21 cellular contexts compared by ENCODE assay signal in genomic region chr5:178241688-178242231, GRCh38. TPM values are rescaled to one million over a fixed set of nuclear protein-coding genes. Genes with fewer than 3 reads are reported as not detected.
DNase-seq lines count a peak whose midpoint lies in the region; ATAC-seq and TF ChIP-seq lines count a peak whose summit lies in the region.
"Had no signal": no experiment of that assay in that cellular context is flagged by ENCODE, and none has a peak within 500 bp of the region (broad histone marks: within the 10 kb centered on the region; RNA-seq: fewer than 3 reads in every experiment).

No MANE protein-coding gene starts in this region.

- no peaks in the 10 kb centered on the region for H3K36me3 Mint-ChIP-seq in activated naive CD4-positive, alpha-beta T cell treated with anti-CD3 and anti-CD28 coated beads, Interleukin-2, amount 10 ng/mL, durations not matched to agents 7 days and 5 days
- H3K36me3 Mint-ChIP-seq in T-helper 17 cell (ENCODE audit: low read depth), result no peaks in the 10 kb centered on the region
- peaks cover 0 to 1% of the 10 kb centered on the region in 2 donors for H3K36me3 Mint-ChIP-seq in stimulated activated naive B cell treated with anti-CD40 and anti-IgM and Interleukin-4, amounts not matched to agents 10 μg/mL and 1 μg/mL and 100 μg/mL, for 72 hours
- H3K36me3 Mint-ChIP-seq in type B pancreatic cell, result no peaks in the 10 kb centered on the region
- H3K36me3 Mint-ChIP-seq in CD4-positive, alpha-beta memory T cell, result no peaks in the 10 kb centered on the region

- POLR2A ChIA-PET in CD4-positive, alpha-beta memory T cell (lab: Charles Lee; ENCODE audit: partially characterized antibody), result no interaction called here

- H3K9me3 ChIP-seq in T-helper 17 cell (ENCODE audit: control insufficient read depth, low read length, poor library complexity, severe bottlenecking), result no peaks in the 10 kb centered on the region
- H3K9me3 ChIP-seq in CD4-positive, alpha-beta memory T cell (ENCODE audit: control insufficient read depth in 1 of 2, low read length in 2 of 2), result no peaks in the 10 kb centered on the region
- H3K9me3 ChIP-seq: thoracic aorta had no signal

- ATAC-seq in T-helper 17 cell, result peak; percentile 12
- peak in 1 of 2 donors; percentile 4 for ATAC-seq in stimulated activated naive B cell treated with anti-CD40 and anti-IgM and Interleukin-4, amounts not matched to agents 10 μg/mL and 1 μg/mL and 100 μg/mL, for 72 hours (replicated peaks)
- ATAC-seq in HG02970 (IDR thresholded peaks at IDR 0.05; ENCODE audit: low FRiP score, unreplicated experiment), result no peak
- ATAC-seq: GM23338 had no signal

- no peak for TF ChIP-seq CTCF in type B pancreatic cell (conservative IDR thresholded peaks at IDR 0.05)

- peaks cover 3% of the 10 kb centered on the region for H3K27me3 Mint-ChIP-seq in activated naive CD4-positive, alpha-beta T cell treated with anti-CD3 and anti-CD28 coated beads, Interleukin-2, amount 10 ng/mL, durations not matched to agents 7 days and 5 days
- H3K27me3 Mint-ChIP-seq in T-helper 17 cell (no peaks in the 10 kb centered on the region), type B pancreatic cell (peaks cover 3% of the 10 kb centered on the region)
- H3K27me3 Mint-ChIP-seq in stimulated activated naive B cell treated with anti-CD40 and anti-IgM and Interleukin-4, amounts not matched to agents 10 μg/mL and 1 μg/mL and 100 μg/mL, for 72 hours, result no peaks in the 10 kb centered on the region
- no peaks in the 10 kb centered on the region for H3K27me3 Mint-ChIP-seq in CD4-positive, alpha-beta memory T cell
- H3K27me3 Mint-ChIP-seq: progenitor cell of endocrine pancreas had no signal

- H3K27ac ChIP-seq in layer of hippocampus (ENCODE audit: low read depth, low read length), result peak overlapping the region; percentile 42
- H3K27ac ChIP-seq in CD4-positive, alpha-beta memory T cell (ENCODE audit: low read depth, low read length), result no peak overlapping the region
- H3K27ac ChIP-seq: PC-9, thoracic aorta had no signal

- peak overlapping the region; percentile 96 for H3K27ac Mint-ChIP-seq in activated naive CD4-positive, alpha-beta T cell treated with anti-CD3 and anti-CD28 coated beads, Interleukin-2, amount 10 ng/mL, durations not matched to agents 7 days and 5 days
- H3K27ac Mint-ChIP-seq in T-helper 17 cell (peak overlapping the region; percentile 24), type B pancreatic cell (no peak overlapping the region)
- H3K27ac Mint-ChIP-seq in stimulated activated naive B cell treated with anti-CD40 and anti-IgM and Interleukin-4, amounts not matched to agents 10 μg/mL and 1 μg/mL and 100 μg/mL, for 72 hours, result no peak overlapping the region
- peak overlapping the region in 1 of 7 donors; percentile 71 for H3K27ac Mint-ChIP-seq in CD4-positive, alpha-beta memory T cell
- H3K27ac Mint-ChIP-seq: GM23338, progenitor cell of endocrine pancreas had no signal

- CTCF ChIA-PET in activated naive CD4-positive, alpha-beta T cell treated with anti-CD3 and anti-CD28 coated beads, Interleukin-2, amount 10 ng/mL, durations not matched to agents 7 days and 5 days (lab: Charles Lee), result no interaction called here
- CTCF ChIA-PET in CD4-positive, alpha-beta memory T cell (lab: Charles Lee; ENCODE audit: partially characterized antibody), result no interaction called here

- peaks cover 61% of the 10 kb centered on the region for H3K4me1 Mint-ChIP-seq in activated naive CD4-positive, alpha-beta T cell treated with anti-CD3 and anti-CD28 coated beads, Interleukin-2, amount 10 ng/mL, durations not matched to agents 7 days and 5 days
- H3K4me1 Mint-ChIP-seq in T-helper 17 cell (peaks cover 23% of the 10 kb centered on the region), type B pancreatic cell (ENCODE audit: unreplicated experiment) (no peaks in the 10 kb centered on the region)
- H3K4me1 Mint-ChIP-seq in stimulated activated naive B cell treated with anti-CD40 and anti-IgM and Interleukin-4, amounts not matched to agents 10 μg/mL and 1 μg/mL and 100 μg/mL, for 72 hours, result peaks cover 22 to 48% of the 10 kb centered on the region in 2 donors
- H3K4me1 Mint-ChIP-seq in CD4-positive, alpha-beta memory T cell, result peaks cover 12 to 40% (median 31%) of the 10 kb centered on the region in 4 donors

- H3K9me3 Mint-ChIP-seq in activated naive CD4-positive, alpha-beta T cell treated with anti-CD3 and anti-CD28 coated beads, Interleukin-2, amount 10 ng/mL, durations not matched to agents 7 days and 5 days, result no peaks in the 10 kb centered on the region
- no peaks in the 10 kb centered on the region for H3K9me3 Mint-ChIP-seq in stimulated activated naive B cell treated with anti-CD40 and anti-IgM and Interleukin-4, amounts not matched to agents 10 μg/mL and 1 μg/mL and 100 μg/mL, for 72 hours
- H3K9me3 Mint-ChIP-seq in type B pancreatic cell, result no peaks in the 10 kb centered on the region
- H3K9me3 Mint-ChIP-seq in CD4-positive, alpha-beta memory T cell, result no peaks in the 10 kb centered on the region
- H3K9me3 Mint-ChIP-seq: activated T-helper 2 cell treated with anti-CD3 and anti-CD28 coated beads, Interferon-gamma antibody, Interleukin-2, Interleukin-4, amounts not matched to agents 10 μg/mL and 5 μg/mL and 100 μg/mL, durations not matched to agents 14 hours and 24 hours and 36 hours; GM23338 had no signal

- no peak overlapping the region for H3K4me3 ChIP-seq in CD4-positive, alpha-beta memory T cell (ENCODE audit: low read length in 2 of 2)
- H3K4me3 ChIP-seq: coronary artery, GM23338, PC-9, thoracic aorta had no signal

- DNase-seq in activated naive CD4-positive, alpha-beta T cell treated with anti-CD3 and anti-CD28 coated beads, Interleukin-2, amount 10 ng/mL, durations not matched to agents 7 days and 5 days, result no peak
- DNase-seq in activated naive CD4-positive, alpha-beta T cell treated with anti-CD3 and anti-CD28 coated beads, Interleukin-2, amount 50 U/mL, for 16 hours, result no peak
- DNase-seq in T-helper 17 cell (no peak), type B pancreatic cell (ENCODE audit: extremely low spot score, unreplicated experiment) (no peak)
- no peak for DNase-seq in stimulated activated naive B cell treated with anti-CD40 and anti-IgM and Interleukin-4, amounts not matched to agents 10 μg/mL and 1 μg/mL and 100 μg/mL, for 72 hours
- no peak for DNase-seq in CD4-positive, alpha-beta memory T cell
- DNase-seq: activated CD4-positive, alpha-beta T cell treated with anti-CD3 and anti-CD28 coated beads for 1 hour; islet precursor cell; NCI-H2081; NCI-H69; SW 1271 had no signal

- intact Hi-C loops in CD4-positive, alpha-beta memory T cell (cut with micrococcal nuclease), result no loop called here

- peak overlapping the region; percentile 80 for H3K4me3 Mint-ChIP-seq in activated naive CD4-positive, alpha-beta T cell treated with anti-CD3 and anti-CD28 coated beads, Interleukin-2, amount 10 ng/mL, durations not matched to agents 7 days and 5 days
- H3K4me3 Mint-ChIP-seq in T-helper 17 cell, result no peak overlapping the region
- peak overlapping the region; percentile 33 to 78 for H3K4me3 Mint-ChIP-seq in stimulated activated naive B cell treated with anti-CD40 and anti-IgM and Interleukin-4, amounts not matched to agents 10 μg/mL and 1 μg/mL and 100 μg/mL, for 72 hours
- H3K4me3 Mint-ChIP-seq in type B pancreatic cell, result no peak overlapping the region
- H3K4me3 Mint-ChIP-seq in CD4-positive, alpha-beta memory T cell, result no peak overlapping the region
- H3K4me3 Mint-ChIP-seq: GM23338 had no signal

- H3K36me3 ChIP-seq in CD4-positive, alpha-beta memory T cell (ENCODE audit: insufficient read depth, low read length), result no peaks in the 10 kb centered on the region
- H3K36me3 ChIP-seq: thoracic aorta had no signal

- H3K4me1 ChIP-seq in CD4-positive, alpha-beta memory T cell (ENCODE audit: insufficient read depth, low read length), result peaks cover 38% of the 10 kb centered on the region

- no peaks in the 10 kb centered on the region for H3K27me3 ChIP-seq in layer of hippocampus (ENCODE audit: control insufficient read depth, insufficient read depth, low read length)
- H3K27me3 ChIP-seq in CD4-positive, alpha-beta memory T cell (ENCODE audit: insufficient read depth, low read length), result no peaks in the 10 kb centered on the region

RNA-seq across cellular contexts. Expression of gene PHYKPL, which starts 9.2 kb away (rescaled TPM):
- 100 to 1,000 TPM in 1 of 2 donors, 10 to 100 TPM in 1; 86.9 to 107 TPM for total RNA-seq in T-helper 17 cell
- total RNA-seq in type B pancreatic cell (ENCODE audit: low replicate concordance), result 52.7 and 76.2 TPM in 2 replicates
- 100 to 1,000 TPM; 234 to 251 TPM for total RNA-seq in CD4-positive, alpha-beta memory T cell
- 10 to 100 TPM; 38.7 to 44.6 TPM for polyA plus RNA-seq in CD4-positive, alpha-beta memory T cell

RNA-seq across cellular contexts. Expression of gene HNRNPAB, which starts 37.4 kb away (rescaled TPM):
- total RNA-seq in T-helper 17 cell (10 to 100 TPM; 89.5 to 90.5 TPM), type B pancreatic cell (ENCODE audit: low replicate concordance) (174 and 245 TPM in 2 replicates)
- 10 to 100 TPM; 82.1 to 85.3 TPM for total RNA-seq in CD4-positive, alpha-beta memory T cell
- polyA plus RNA-seq in CD4-positive, alpha-beta memory T cell, result 10 to 100 TPM; 29.4 to 75.3 TPM

RNA-seq across cellular contexts. Expression of gene GMCL2, which starts 54.6 kb away (rescaled TPM):
- total RNA-seq in T-helper 17 cell, result not detected
- total RNA-seq in type B pancreatic cell (ENCODE audit: low replicate concordance), result not detected in 2 replicates
- total RNA-seq in CD4-positive, alpha-beta memory T cell, result not detected
- not detected for polyA plus RNA-seq in CD4-positive, alpha-beta memory T cell
- total RNA-seq: activated T-helper 2 cell treated with anti-CD3 and anti-CD28 coated beads, Interferon-gamma antibody, Interleukin-2, Interleukin-4, amounts not matched to agents 10 μg/mL and 5 μg/mL and 100 μg/mL, durations not matched to agents 14 hours and 24 hours and 36 hours; aorta; epithelial cell of proximal tubule; PC-9; progenitor cell of endocrine pancreas; thoracic aorta had no signal
- polyA plus RNA-seq: aorta, GM23338 had no signal

Comparison
In these comparisons a context has a peak if more than half of its experiments do, and no peak if none do; other contexts are left out.
1. H3K27ac Mint-ChIP-seq: peak in activated naive CD4-positive, alpha-beta T cell treated with anti-CD3 and anti-CD28 coated beads, Interleukin-2, amount 10 ng/mL, durations not matched to agents 7 days and 5 days (single experiment) and T-helper 17 cell (single experiment); none in stimulated activated naive B cell treated with anti-CD40 and anti-IgM and Interleukin-4, amounts not matched to agents 10 μg/mL and 1 μg/mL and 100 μg/mL, for 72 hours (single experiment) and type B pancreatic cell (single experiment).
2. H3K4me3 Mint-ChIP-seq: peak in activated naive CD4-positive, alpha-beta T cell treated with anti-CD3 and anti-CD28 coated beads, Interleukin-2, amount 10 ng/mL, durations not matched to agents 7 days and 5 days (single experiment) and stimulated activated naive B cell treated with anti-CD40 and anti-IgM and Interleukin-4, amounts not matched to agents 10 μg/mL and 1 μg/mL and 100 μg/mL, for 72 hours (2 of 2); none in T-helper 17 cell (single experiment), type B pancreatic cell (single experiment) and CD4-positive, alpha-beta memory T cell (0 of 8).